33 cellular contexts compared by ENCODE assay signal in the genomic region with DNA sequence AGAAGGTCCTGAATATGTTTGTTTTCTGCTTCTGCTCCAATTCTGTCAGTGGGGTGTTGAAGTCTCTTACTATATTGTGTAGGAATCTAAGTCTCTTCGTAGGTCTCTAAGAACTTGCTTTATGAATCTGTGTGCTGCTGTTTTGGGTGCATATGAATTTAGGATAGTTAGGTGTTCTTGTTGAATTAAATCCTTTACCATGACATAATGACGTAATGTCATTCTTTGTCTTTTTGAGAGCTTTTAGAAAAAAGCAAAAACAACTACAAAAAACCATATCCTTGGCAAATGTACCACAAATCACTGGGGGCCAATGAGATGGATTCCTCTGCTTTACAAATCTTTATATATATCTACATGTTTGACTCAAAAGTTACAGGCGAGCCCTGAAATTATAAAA.
"Had no signal": no experiment of that assay in that cellular context is flagged by ENCODE, and none has a peak within 500 bp of the region (broad histone marks: within the 10 kb centered on the region; RNA-seq: fewer than 3 reads in every experiment).

No MANE protein-coding gene starts in this region.

- DNase-seq: activated B cell treated with CpG ODN at 0.5 μM for 24 hours; activated CD4-positive, alpha-beta memory T cell treated with anti-CD3 and anti-CD28 coated beads for 36 hours; activated CD4-positive, alpha-beta T cell treated with anti-CD3 and anti-CD28 coated beads for 4 hours; activated CD4-positive, alpha-beta T cell treated with anti-CD3 and anti-CD28 coated beads, Interleukin-2, amount 10 ng/mL, durations not matched to agents 24 days and 14 days; activated CD4-positive, alpha-beta T cell treated with anti-CD3 and anti-CD28 coated beads, Interleukin-2, amount 50 U/mL, for 1 hour; activated CD4-positive, alpha-beta T cell treated with anti-CD3 and anti-CD28 coated beads, Interleukin-2, amount 50 U/mL, for 4 hours; activated CD4-positive, CD25-positive, alpha-beta regulatory T cell treated with anti-CD3 and anti-CD28 coated beads, Interleukin-2, amount 50 U/mL, for 72 hours; activated CD8-positive, alpha-beta memory T cell treated with anti-CD3 and anti-CD28 coated beads, Interleukin-2, amount 50 U/mL, for 4 hours; activated CD8-positive, alpha-beta T cell treated with anti-CD3 and anti-CD28 coated beads for 36 hours; activated effector memory CD4-positive, alpha-beta T cell treated with anti-CD3 and anti-CD28 coated beads, Interleukin-2, amount 50 U/mL, for 16 hours; activated gamma-delta T cell treated with Interleukin-2 at 50 U/mL for 16 hours; activated naive CD4-positive, alpha-beta T cell; activated naive CD4-positive, alpha-beta T cell treated with anti-CD3 and anti-CD28 coated beads for 36 hours; activated naive CD4-positive, alpha-beta T cell treated with anti-CD3 and anti-CD28 coated beads, Interleukin-2, amount 50 U/mL, for 16 hours; activated naive CD8-positive, alpha-beta T cell treated with anti-CD3 and anti-CD28 coated beads for 36 hours; activated T-cell treated with anti-CD3 and anti-CD28 coated beads for 4 hours; activated T-cell treated with anti-CD3 and anti-CD28 coated beads, Interleukin-2, amount 50 U/mL, for 1 hour; activated T-cell treated with anti-CD3 and anti-CD28 coated beads, Interleukin-2, amount 50 U/mL, for 4 hours; activated T-cell treated with anti-CD3 and anti-CD28 coated beads, Interleukin-2, amount 50 U/mL, for 72 hours; adrenal gland; amniotic stem cell; aorta; body of pancreas; brain microvascular endothelial cell; central memory CD4-positive, alpha-beta T cell; T-helper 2 cell; T-helper 9 cell had no signal

- H3K4me3 ChIP-seq: adrenal gland, body of pancreas, breast epithelium had no signal

- ATAC-seq: activated CD8-positive, alpha-beta T cell treated with anti-CD3 and anti-CD28 coated beads for 36 hours; activated naive CD4-positive, alpha-beta T cell treated with anti-CD3 and anti-CD28 coated beads, Interleukin-2, amount 50 U/mL, for 72 hours; activated T-cell treated with anti-CD3 and anti-CD28 coated beads, Interleukin-2, amount 50 U/mL, for 4 hours; activated T-cell treated with anti-CD3 and anti-CD28 coated beads, Interleukin-2, amount 50 U/mL, for 72 hours; activated T-helper 17 cell treated with anti-CD3 and anti-CD28 coated beads, Interleukin-2, amount 50 U/mL, for 72 hours; body of pancreas had no signal

- H3K27me3 ChIP-seq: adrenal gland, body of pancreas, brain microvascular endothelial cell, breast epithelium had no signal

- H3K27ac ChIP-seq: adrenal gland, body of pancreas, brain microvascular endothelial cell, breast epithelium, VCaP had no signal

- H3K4me1 ChIP-seq: adrenal gland, breast epithelium had no signal

- FAIRE-seq: astrocyte, TTC549 had no signal

- H3K9me3 ChIP-seq: body of pancreas, breast epithelium had no signal

- H3K36me3 ChIP-seq: adrenal gland, brain microvascular endothelial cell, breast epithelium had no signal
